14 cellular contexts compared by ENCODE assay signal in genomic region chr21:43774163-43774562, GRCh38. TPM values are rescaled to one million over a fixed set of nuclear protein-coding genes. Genes with fewer than 3 reads are reported as not detected.
DNase-seq lines count a peak whose midpoint lies in the region; TF ChIP-seq lines count a peak whose summit lies in the region.
"Had no signal": no experiment of that assay in that cellular context is flagged by ENCODE, and none has a peak within 500 bp of the region (broad histone marks: within the 10 kb centered on the region; RNA-seq: fewer than 3 reads in every experiment).

No MANE protein-coding gene starts in this region.

- H3K27me3 ChIP-seq in MM.1S (replicated peaks; ENCODE audit: insufficient read depth, low read length): no peaks in the 10 kb centered on the region
- H3K27me3 ChIP-seq: colonic mucosa, tibial nerve had no signal

- H3K9ac ChIP-seq in MM.1S (ENCODE audit: low read length): no peak overlapping the region
- H3K9ac ChIP-seq: KMS-11 had no signal

- DNase-seq in activated CD4-positive, alpha-beta T cell treated with anti-CD3 and anti-CD28 coated beads, Interleukin-2, amount 10 ng/mL, durations not matched to agents 24 days and 14 days: no peak
- DNase-seq in activated CD4-positive, alpha-beta T cell treated with anti-CD3 and anti-CD28 coated beads, Interleukin-2, amount 50 U/mL, for 1 hour: no peak
- DNase-seq in MM.1S (no peak), endothelial cell (ENCODE audit: low spot score) (no peak), osteocyte (ENCODE audit: extremely low spot score, unreplicated experiment) (no peak), NOMO-1 treated with DMSO at 0.1 percent for 48 hours (lab: John Stamatoyannopoulos, UW; ENCODE audit: unreplicated experiment) (no peak), SKM-1 treated with dmso at 0.1 percent for 144 hours (lab: John Stamatoyannopoulos, UW; ENCODE audit: unreplicated experiment) (no peak), NCI-H2227 treated with DMSO at 0.1 percent for 48 hours (lab: John Stamatoyannopoulos, UW) (no peak)
- DNase-seq: ACHN, colonic mucosa, kidney, NCI-H2081 had no signal

- TF ChIP-seq CTCF in MM.1S (IDR thresholded peaks at IDR 0.05; ENCODE audit: low read length) (no peak), endothelial cell (IDR thresholded peaks at IDR 0.05; ENCODE audit: unreplicated experiment) (no peak), osteocyte (IDR thresholded peaks at IDR 0.05) (no peak)

- H3K9me3 Mint-ChIP-seq in activated CD4-positive, alpha-beta T cell treated with anti-CD3 and anti-CD28 coated beads, Interleukin-2, amount 10 ng/mL, durations not matched to agents 24 days and 14 days: no peaks in the 10 kb centered on the region
- H3K9me3 Mint-ChIP-seq in endothelial cell (ENCODE audit: unreplicated experiment) (no peaks in the 10 kb centered on the region), osteocyte (ENCODE audit: unreplicated experiment) (no peaks in the 10 kb centered on the region)

- H3K36me3 ChIP-seq in MM.1S (replicated peaks; ENCODE audit: insufficient read depth, low read length): peaks cover 18% of the 10 kb centered on the region

- H3K4me3 ChIP-seq in MM.1S (ENCODE audit: low read length): no peak overlapping the region

- H3K9me2 ChIP-seq in MM.1S (replicated peaks; ENCODE audit: insufficient read depth, low read length): no peaks in the 10 kb centered on the region

- H3K27ac ChIP-seq in MM.1S (ENCODE audit: low read length): no peak overlapping the region
- H3K27ac ChIP-seq: colonic mucosa, KMS-11 had no signal

- H3K4me1 Mint-ChIP-seq in activated CD4-positive, alpha-beta T cell treated with anti-CD3 and anti-CD28 coated beads, Interleukin-2, amount 10 ng/mL, durations not matched to agents 24 days and 14 days: peaks cover 45% of the 10 kb centered on the region
- peaks cover 42% of the 10 kb centered on the region for H3K4me1 Mint-ChIP-seq in endothelial cell (ENCODE audit: unreplicated experiment)
- peaks cover 36% of the 10 kb centered on the region for H3K4me1 Mint-ChIP-seq in osteocyte (ENCODE audit: unreplicated experiment)

- peak overlapping the region; percentile 63; the same call in 1 of the 2 replicates for H3K4me2 ChIP-seq in MM.1S (ENCODE audit: low read depth, low read length)

- no peak overlapping the region for H2AFZ ChIP-seq in MM.1S (ENCODE audit: low read length)

- no peaks in the 10 kb centered on the region for H3K27me3 Mint-ChIP-seq in activated CD4-positive, alpha-beta T cell treated with anti-CD3 and anti-CD28 coated beads, Interleukin-2, amount 10 ng/mL, durations not matched to agents 24 days and 14 days
- H3K27me3 Mint-ChIP-seq in endothelial cell (ENCODE audit: unreplicated experiment) (peaks cover 17% of the 10 kb centered on the region), osteocyte (ENCODE audit: unreplicated experiment) (no peaks in the 10 kb centered on the region)

- H3F3A ChIP-seq in MM.1S (ENCODE audit: insufficient read depth, low read length): peaks cover 55% of the 10 kb centered on the region

- peaks cover 33% of the 10 kb centered on the region for H3K79me2 ChIP-seq in MM.1S (ENCODE audit: low read length)

- intact Hi-C loops in activated CD4-positive, alpha-beta T cell treated with anti-CD3 and anti-CD28 coated beads, Interleukin-2, amount 10 ng/mL, durations not matched to agents 24 days and 14 days (cut with micrococcal nuclease): no loop called here

- H3K4me3 Mint-ChIP-seq in activated CD4-positive, alpha-beta T cell treated with anti-CD3 and anti-CD28 coated beads, Interleukin-2, amount 10 ng/mL, durations not matched to agents 24 days and 14 days: peak overlapping the region; percentile 97
- H3K4me3 Mint-ChIP-seq in endothelial cell (ENCODE audit: unreplicated experiment) (peak overlapping the region; percentile 31), osteocyte (ENCODE audit: unreplicated experiment) (peak overlapping the region; percentile 89)

- no peak overlapping the region for H3K27ac Mint-ChIP-seq in activated CD4-positive, alpha-beta T cell treated with anti-CD3 and anti-CD28 coated beads, Interleukin-2, amount 10 ng/mL, durations not matched to agents 24 days and 14 days
- H3K27ac Mint-ChIP-seq in endothelial cell (ENCODE audit: unreplicated experiment): no peak overlapping the region
- no peak overlapping the region for H3K27ac Mint-ChIP-seq in osteocyte (ENCODE audit: unreplicated experiment)

- peaks cover 35% of the 10 kb centered on the region for H3K36me3 Mint-ChIP-seq in activated CD4-positive, alpha-beta T cell treated with anti-CD3 and anti-CD28 coated beads, Interleukin-2, amount 10 ng/mL, durations not matched to agents 24 days and 14 days (ENCODE audit: low read depth)
- H3K36me3 Mint-ChIP-seq in endothelial cell (ENCODE audit: low read depth, unreplicated experiment): peaks cover 21% of the 10 kb centered on the region
- H3K36me3 Mint-ChIP-seq in osteocyte (ENCODE audit: unreplicated experiment): peaks cover 12% of the 10 kb centered on the region

- H3K4me1 ChIP-seq in MM.1S (ENCODE audit: low read length): peaks cover 23% of the 10 kb centered on the region

- H3K9me3 ChIP-seq in MM.1S (replicated peaks; ENCODE audit: insufficient read depth, low read length): no peaks in the 10 kb centered on the region
- H3K9me3 ChIP-seq: colonic mucosa, tibial nerve had no signal

- H4K20me1 ChIP-seq in MM.1S (ENCODE audit: insufficient read depth, low read length): peaks cover 6% of the 10 kb centered on the region; the same call in 1 of the 2 replicates

RNA-seq across cellular contexts. Expression of gene CSTB, which starts 1.9 kb away (rescaled TPM):
- total RNA-seq in activated CD4-positive, alpha-beta T cell treated with anti-CD3 and anti-CD28 coated beads, Interleukin-2, amount 10 ng/mL, durations not matched to agents 24 days and 14 days: 59.2 and 59.5 TPM in 2 replicates
- total RNA-seq in endothelial cell (ENCODE audit: unreplicated experiment) (66.5 TPM), osteocyte (59.1 and 65.3 TPM in 2 replicates)

RNA-seq across cellular contexts. Expression of gene RRP1, which starts 15.2 kb away (rescaled TPM):
- total RNA-seq in activated CD4-positive, alpha-beta T cell treated with anti-CD3 and anti-CD28 coated beads, Interleukin-2, amount 10 ng/mL, durations not matched to agents 24 days and 14 days: 94.4 and 99.4 TPM in 2 replicates
- total RNA-seq in endothelial cell (ENCODE audit: unreplicated experiment) (21.0 TPM), osteocyte (22.8 and 26.7 TPM in 2 replicates)

RNA-seq across cellular contexts. Expression of gene PDXK, which starts 55.2 kb away (rescaled TPM):
- total RNA-seq in activated CD4-positive, alpha-beta T cell treated with anti-CD3 and anti-CD28 coated beads, Interleukin-2, amount 10 ng/mL, durations not matched to agents 24 days and 14 days: 138 and 152 TPM in 2 replicates
- 72.0 TPM for total RNA-seq in endothelial cell (ENCODE audit: unreplicated experiment)
- 96.7 and 106 TPM in 2 replicates for total RNA-seq in osteocyte

Comparison
In these comparisons a context has a peak if more than half of its experiments do, and no peak if none do; other contexts are left out.
1. H3K4me3 Mint-ChIP-seq: peak in every context shown above with its lines; median percentile 97 in activated CD4-positive, alpha-beta T cell treated with anti-CD3 and anti-CD28 coated beads, Interleukin-2, amount 10 ng/mL, durations not matched to agents 24 days and 14 days; 89 in osteocyte; 31 in endothelial cell.